In the genomic region with DNA sequence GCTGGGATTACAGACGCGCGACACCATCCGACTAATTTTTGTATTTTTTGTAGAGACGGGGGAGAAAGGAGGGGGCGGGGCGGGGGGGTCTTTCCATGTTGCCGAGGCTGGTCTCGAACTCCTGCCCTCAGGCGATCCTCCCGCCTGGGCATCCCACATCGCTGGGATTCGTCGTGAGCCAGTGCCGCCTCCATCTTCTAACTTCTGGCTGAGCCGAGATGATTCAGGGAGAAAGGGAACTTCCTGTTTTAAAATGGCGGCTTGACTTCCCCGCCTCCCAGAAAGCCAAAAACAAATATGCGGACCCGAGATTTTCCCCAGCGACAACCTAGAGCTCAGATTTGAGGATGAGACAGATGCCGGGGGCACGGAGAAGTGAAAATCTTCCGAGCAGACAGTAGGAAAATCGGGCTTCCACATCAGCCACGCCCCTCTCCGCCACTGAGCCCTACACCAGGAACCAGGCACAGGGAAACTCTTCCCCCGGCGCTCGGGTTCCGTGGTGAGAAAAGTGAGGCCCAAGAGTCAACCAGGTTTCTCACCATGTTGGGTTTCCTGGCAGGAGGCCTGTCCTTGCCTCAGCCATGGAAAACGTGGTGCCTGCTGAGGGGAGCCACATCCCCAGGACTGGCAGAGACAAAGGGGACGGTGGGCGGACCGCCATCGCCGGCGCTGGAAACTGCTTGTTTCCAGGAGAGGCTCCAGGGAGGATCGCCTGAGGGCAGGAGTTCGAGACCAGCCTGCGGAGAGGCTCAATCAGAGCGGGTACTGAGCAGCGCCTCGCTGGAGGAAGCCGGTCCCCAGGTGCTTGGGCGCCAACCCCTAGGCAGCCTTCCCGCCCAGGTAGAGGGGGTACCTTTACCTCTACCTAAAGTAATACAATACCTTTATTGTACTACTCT, we compare ENCODE assay signal across 1 cellular context.
TF ChIP-seq lines count a peak whose summit lies in the region.

No MANE protein-coding gene starts in this region.

TF ChIP-seq in GM23338, 12 proteins besides CTCF, POLR2A, EP300 and RAD21 (continued from another document):
- TF ChIP-seq, protein P1, sequence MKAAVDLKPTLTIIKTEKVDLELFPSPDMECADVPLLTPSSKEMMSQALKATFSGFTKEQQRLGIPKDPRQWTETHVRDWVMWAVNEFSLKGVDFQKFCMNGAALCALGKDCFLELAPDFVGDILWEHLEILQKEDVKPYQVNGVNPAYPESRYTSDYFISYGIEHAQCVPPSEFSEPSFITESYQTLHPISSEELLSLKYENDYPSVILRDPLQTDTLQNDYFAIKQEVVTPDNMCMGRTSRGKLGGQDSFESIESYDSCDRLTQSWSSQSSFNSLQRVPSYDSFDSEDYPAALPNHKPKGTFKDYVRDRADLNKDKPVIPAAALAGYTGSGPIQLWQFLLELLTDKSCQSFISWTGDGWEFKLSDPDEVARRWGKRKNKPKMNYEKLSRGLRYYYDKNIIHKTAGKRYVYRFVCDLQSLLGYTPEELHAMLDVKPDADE (IDR thresholded peaks at IDR 0.05): no peak
- TF ChIP-seq POLR2AphosphoS5 (IDR thresholded peaks at IDR 0.05; ENCODE audit: low read depth) (no peak), EZH2 (IDR thresholded peaks at IDR 0.05; ENCODE audit: low read depth, unreplicated experiment) (no peak), STAT1 (IDR thresholded peaks at IDR 0.05; ENCODE audit: unreplicated experiment) (no peak), ZNF114 (CRISPR knock-in tag; IDR thresholded peaks at IDR 0.05) (no peak)
